ENCODE assay signal across 8 cellular contexts in the genomic region with DNA sequence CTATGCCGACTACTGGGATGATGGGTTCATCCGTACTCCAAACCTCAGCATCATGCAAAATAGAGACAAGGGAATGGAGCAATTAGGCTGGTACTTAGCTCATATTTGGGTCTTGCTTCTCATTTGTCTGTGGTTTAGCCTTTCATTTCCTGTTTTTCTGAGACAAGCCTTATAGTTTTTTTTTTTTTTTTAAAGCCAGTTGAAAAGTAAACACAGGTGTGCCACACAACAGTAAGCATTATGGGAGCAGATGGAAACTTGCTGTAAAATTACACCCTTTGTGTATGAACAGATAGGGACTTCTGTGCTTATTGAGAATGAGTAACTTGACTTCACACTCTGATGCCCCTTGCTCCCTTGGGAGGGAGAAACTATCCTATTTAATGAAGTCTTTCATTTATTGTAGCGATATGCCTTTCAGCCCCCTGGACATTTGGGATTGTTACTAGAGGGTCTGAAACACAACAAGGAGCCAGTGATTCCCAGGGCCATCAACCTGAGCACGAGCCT. TPM values are rescaled to one million over a fixed set of nuclear protein-coding genes. Genes with fewer than 3 reads are reported as not detected.
DNase-seq lines count a peak whose midpoint lies in the region; ATAC-seq and TF ChIP-seq lines count a peak whose summit lies in the region.

No MANE protein-coding gene starts in this region.

- H3K36me3 ChIP-seq in HAP-1 (replicated peaks) (no peaks in the 10 kb centered on the region), smooth muscle cell (ENCODE audit: low read depth) (no peaks in the 10 kb centered on the region)

- no peak overlapping the region for H2AFZ ChIP-seq in smooth muscle cell (ENCODE audit: low read depth)

- no peak overlapping the region for H3K27ac ChIP-seq in smooth muscle cell (ENCODE audit: low read depth)

- H3K4me1 ChIP-seq in HAP-1 (no peaks in the 10 kb centered on the region), smooth muscle cell (ENCODE audit: low read depth) (no peaks in the 10 kb centered on the region)

- DNase-seq in NCI-H1436 (lab: John Stamatoyannopoulos, UW) (peak; percentile 77), germinal center (ENCODE audit: low spot score) (peak; percentile 66), HAP-1 (ENCODE audit: low spot score in 2 of 2) (no peak), amygdala (lab: John Stamatoyannopoulos, UW) (no peak), smooth muscle cell (lab: John Stamatoyannopoulos, UW; ENCODE audit: unreplicated experiment) (no peak)
- no peak for DNase-seq in effector CD8-positive, alpha-beta T cell (lab: John Stamatoyannopoulos, UW)

- ATAC-seq in GM18519 (IDR thresholded peaks at IDR 0.05; ENCODE audit: low FRiP score, unreplicated experiment) (peak; percentile 55), HG02798 (IDR thresholded peaks at IDR 0.05; ENCODE audit: poor library complexity, unreplicated experiment) (peak; percentile 71)

- no peaks in the 10 kb centered on the region for H4K20me1 ChIP-seq in smooth muscle cell (ENCODE audit: low read depth)

- 87% methylated on average over 4 of the region's 4 CpGs for WGBS in smooth muscle cell (ENCODE audit: low lambda C conversion rate)

- H3K79me2 ChIP-seq in smooth muscle cell (ENCODE audit: low read depth) = no peaks in the 10 kb centered on the region

- H3K4me3 ChIP-seq in HAP-1 (no peak overlapping the region), smooth muscle cell (no peak overlapping the region)

- H3K9ac ChIP-seq in smooth muscle cell (ENCODE audit: low read depth) = no peak overlapping the region

- H3K9me3 ChIP-seq in HAP-1 = no peaks in the 10 kb centered on the region
- no peaks in the 10 kb centered on the region for H3K9me3 ChIP-seq in smooth muscle cell (replicated peaks; ENCODE audit: low read depth)

- H3K27me3 ChIP-seq in HAP-1 (ENCODE audit: low read depth) = peaks cover 5% of the 10 kb centered on the region
- H3K27me3 ChIP-seq in smooth muscle cell (ENCODE audit: low read depth) = no peaks in the 10 kb centered on the region

- no peak for TF ChIP-seq CTCF in smooth muscle cell (IDR thresholded peaks at IDR 0.05; ENCODE audit: borderline replicate concordance, insufficient read depth, poor library complexity, severe bottlenecking)

- H3K4me2 ChIP-seq in smooth muscle cell = no peak overlapping the region

- in situ Hi-C loops in HAP-1 (cut with MboI; ENCODE audit: low sequenced_read_pairs) = no loop called here

- no peaks in the 10 kb centered on the region for H3F3A ChIP-seq in smooth muscle cell (ENCODE audit: low read depth)

RNA-seq across cellular contexts. Expression of gene RASSF6, which starts 13.7 kb away (rescaled TPM):
- total RNA-seq in smooth muscle cell = 0.09 TPM in 1 of 2 replicates, not detected in the other
- polyA plus RNA-seq in smooth muscle cell = 0.28 TPM in 1 of 2 replicates, not detected in the other

Comparison
In these comparisons a context has a peak if more than half of its experiments do, and no peak if none do; other contexts are left out.
1. DNase-seq: peak in NCI-H1436 (single experiment) and germinal center (single experiment); none in HAP-1 (0 of 2), effector CD8-positive, alpha-beta T cell (single experiment), amygdala (0 of 56) and smooth muscle cell (single experiment).